In the genomic region with DNA sequence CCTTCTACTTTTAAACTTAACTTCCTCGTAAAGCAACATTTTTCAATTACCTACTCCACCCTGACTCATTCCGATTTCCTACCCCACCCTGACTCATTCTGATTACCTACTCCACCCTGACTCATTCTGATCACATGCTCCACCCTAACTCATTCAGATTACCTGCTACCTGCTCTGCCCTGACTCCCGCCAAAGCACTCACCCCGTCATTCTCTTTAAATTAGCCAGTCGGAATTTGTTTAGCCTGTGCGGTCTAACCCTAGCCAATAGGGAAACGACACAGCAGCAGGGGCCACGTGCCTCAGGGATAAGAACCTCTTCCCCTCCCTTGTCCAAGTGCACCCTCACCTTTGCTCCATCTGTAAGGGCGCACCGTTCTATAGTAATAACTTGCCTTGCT, we compare ENCODE assay signal across 10 cellular contexts. TPM values are rescaled to one million over a fixed set of nuclear protein-coding genes. Genes with fewer than 3 reads are reported as not detected.
DNase-seq lines count a peak whose midpoint lies in the region; ATAC-seq and TF ChIP-seq lines count a peak whose summit lies in the region.
"Not testable (repeated sequence)": the region's sequence is repeated elsewhere in the genome, so short reads cannot be mapped to it uniquely, and the experiment has no call there.
"Had no signal": no experiment of that assay in that cellular context is flagged by ENCODE, and none has a peak within 500 bp of the region (broad histone marks: within the 10 kb centered on the region; RNA-seq: fewer than 3 reads in every experiment).

No MANE protein-coding gene starts in this region.

- TF ChIP-seq POLR2A in esophagus muscularis mucosa (IDR thresholded peaks at IDR 0.05; ENCODE audit: low read depth) = not testable (repeated sequence)

- not testable (repeated sequence) for H3K9ac ChIP-seq in smooth muscle cell (ENCODE audit: low read depth)

- ATAC-seq in left colon = peak; percentile 71

- not testable (repeated sequence) for H3F3A ChIP-seq in smooth muscle cell (ENCODE audit: low read depth)

- not testable (repeated sequence) for H3K27me3 ChIP-seq in esophagus muscularis mucosa; smooth muscle cell (ENCODE audit: low read depth)

- not testable (repeated sequence) for H2AFZ ChIP-seq in smooth muscle cell (ENCODE audit: low read depth)

- intact Hi-C loops in esophagus muscularis mucosa (cut with DNase I); left colon (cut with DNase I, micrococcal nuclease): not testable (repeated sequence)

- not testable (repeated sequence) for TF ChIP-seq EP300 in esophagus muscularis mucosa (IDR thresholded peaks at IDR 0.05)

- H3K36me3 ChIP-seq in esophagus muscularis mucosa = peaks cover 0 to 30% (median 12%) of the 10 kb centered on the region in 4 donors
- not testable (repeated sequence) for H3K36me3 ChIP-seq in smooth muscle cell (ENCODE audit: low read depth)

- H3K4me1 ChIP-seq in esophagus muscularis mucosa; smooth muscle cell (ENCODE audit: low read depth): not testable (repeated sequence)

- not testable (repeated sequence) for TF ChIP-seq CTCF in choroid plexus epithelial cell (conservative IDR thresholded peaks at IDR 0.05; ENCODE audit: low read depth, low read length); esophagus muscularis mucosa (IDR thresholded peaks at IDR 0.05); smooth muscle cell (IDR thresholded peaks at IDR 0.05; ENCODE audit: borderline replicate concordance, insufficient read depth, poor library complexity, severe bottlenecking)

- DNase-seq in A172 (ENCODE audit: low spot score) = peak; percentile 89
- peak; percentile 82 for DNase-seq in ELR (ENCODE audit: low read depth)
- DNase-seq in M059J (ENCODE audit: low read depth) = peak; percentile 76
- peak; percentile 77 for DNase-seq in SW480 (ENCODE audit: low spot score)
- peak; percentile 33 for DNase-seq in choroid plexus epithelial cell (ENCODE audit: low read depth)
- peak; percentile 7 for DNase-seq in esophagus muscularis mucosa (ENCODE audit: extremely low spot score)
- peak in 1 of 2 donors; percentile 36 for DNase-seq in left colon
- not testable (repeated sequence) for DNase-seq in smooth muscle cell (lab: John Stamatoyannopoulos, UW; ENCODE audit: unreplicated experiment)

- not testable (repeated sequence) for H3K27ac ChIP-seq in esophagus muscularis mucosa (replicated peaks in 1 of 4)
- peak overlapping the region; percentile 60 for H3K27ac ChIP-seq in smooth muscle cell (ENCODE audit: low read depth)

- H3K9me3 ChIP-seq in esophagus muscularis mucosa; smooth muscle cell (replicated peaks; ENCODE audit: low read depth): not testable (repeated sequence)

- 85% methylated on average over 10 of the region's 10 CpGs for WGBS in esophagus muscularis mucosa
- 74% methylated on average over 10 of the region's 10 CpGs for WGBS in smooth muscle cell (ENCODE audit: low lambda C conversion rate)

- H3K79me2 ChIP-seq in smooth muscle cell (ENCODE audit: low read depth) = not testable (repeated sequence)

- not testable (repeated sequence) for H4K20me1 ChIP-seq in smooth muscle cell (ENCODE audit: low read depth)

- not testable (repeated sequence) for H3K4me2 ChIP-seq in smooth muscle cell

- H3K4me3 ChIP-seq in choroid plexus epithelial cell (ENCODE audit: low read depth, low read length); esophagus muscularis mucosa; smooth muscle cell: not testable (repeated sequence)

RNA-seq across cellular contexts. Expression of a gene that starts 46.3 kb away (rescaled TPM):
- total RNA-seq in A172 (2014; rRNA removed; shearing (Covaris generic)) = 12.6 and 15.9 TPM in 2 replicates
- total RNA-seq in M059J (2014; rRNA removed; shearing (Covaris generic)) = 36.7 and 40.7 TPM in 2 replicates
- total RNA-seq in esophagus muscularis mucosa = 10 to 100 TPM; 40.9 to 64.5 (median 45.8) TPM
- 1 to 10 TPM; 3.4 to 4.3 TPM for total RNA-seq in left colon
- 1.8 and 6.8 TPM in 2 replicates for total RNA-seq in smooth muscle cell
- 2.6 and 3.6 TPM in 2 replicates for polyA plus RNA-seq in smooth muscle cell
- total RNA-seq: Caco-2; CD4-positive, alpha-beta T cell had no signal
